In genomic region chr17:41687828-41688640, GRCh38 we compare ENCODE assay signal across 1 cellular context.
TF ChIP-seq lines count a peak whose summit lies in the region.

No MANE protein-coding gene starts in this region.

TF ChIP-seq in HepG2, 621 proteins besides CTCF, POLR2A, EP300 and RAD21 (continues in another document):
- no peak for TF ChIP-seq NR2F1 (CRISPR knock-in tag; IDR thresholded peaks at IDR 0.05)
- TF ChIP-seq ZKSCAN5 (CRISPR knock-in tag; IDR thresholded peaks at IDR 0.05) = no peak; the same call in 1 of the 2 replicates
- TF ChIP-seq ZNF44 (CRISPR knock-in tag; IDR thresholded peaks at IDR 0.05) = no peak
- peak; percentile 61; the same call in 1 of the 2 replicates for TF ChIP-seq ATF2 (CRISPR knock-in tag; IDR thresholded peaks at IDR 0.05)
- 0 out of 2 replicates have a peak, but pooled peaks have one; percentile 54 for TF ChIP-seq ZKSCAN8 (CRISPR knock-in tag; IDR thresholded peaks at IDR 0.05; ENCODE audit: borderline replicate concordance)
- TF ChIP-seq, protein P1, sequence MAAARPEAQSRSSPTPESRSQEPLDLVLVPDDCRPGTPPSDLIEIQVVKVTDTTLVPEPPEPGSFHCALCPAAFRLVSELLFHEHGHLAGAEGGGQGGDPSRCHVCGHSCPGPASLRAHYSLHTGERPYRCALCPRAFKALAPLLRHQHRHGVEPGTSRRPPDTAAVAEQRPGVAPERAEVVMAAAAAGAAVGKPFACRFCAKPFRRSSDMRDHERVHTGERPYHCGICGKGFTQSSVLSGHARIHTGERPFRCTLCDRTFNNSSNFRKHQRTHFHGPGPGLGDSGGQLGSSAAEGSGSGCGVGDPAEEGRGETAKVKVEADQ (CRISPR knock-in tag; IDR thresholded peaks at IDR 0.05; ENCODE audit: borderline replicate concordance) = 0 out of 2 replicates have a peak, but pooled peaks have one; percentile 53
- no peak for TF ChIP-seq HNRNPUL1 (IDR thresholded peaks at IDR 0.05; ENCODE audit: low read depth, low read length)
- no peak for TF ChIP-seq PCBP1 (IDR thresholded peaks at IDR 0.05; ENCODE audit: borderline replicate concordance, low read depth, low read length)
- no peak for TF ChIP-seq NR2C2 (CRISPR knock-in tag; IDR thresholded peaks at IDR 0.05; ENCODE audit: borderline replicate concordance)
- no peak for TF ChIP-seq CENPBD1 (CRISPR knock-in tag; IDR thresholded peaks at IDR 0.05; ENCODE audit: borderline replicate concordance, low read depth)
- TF ChIP-seq, protein P2, sequence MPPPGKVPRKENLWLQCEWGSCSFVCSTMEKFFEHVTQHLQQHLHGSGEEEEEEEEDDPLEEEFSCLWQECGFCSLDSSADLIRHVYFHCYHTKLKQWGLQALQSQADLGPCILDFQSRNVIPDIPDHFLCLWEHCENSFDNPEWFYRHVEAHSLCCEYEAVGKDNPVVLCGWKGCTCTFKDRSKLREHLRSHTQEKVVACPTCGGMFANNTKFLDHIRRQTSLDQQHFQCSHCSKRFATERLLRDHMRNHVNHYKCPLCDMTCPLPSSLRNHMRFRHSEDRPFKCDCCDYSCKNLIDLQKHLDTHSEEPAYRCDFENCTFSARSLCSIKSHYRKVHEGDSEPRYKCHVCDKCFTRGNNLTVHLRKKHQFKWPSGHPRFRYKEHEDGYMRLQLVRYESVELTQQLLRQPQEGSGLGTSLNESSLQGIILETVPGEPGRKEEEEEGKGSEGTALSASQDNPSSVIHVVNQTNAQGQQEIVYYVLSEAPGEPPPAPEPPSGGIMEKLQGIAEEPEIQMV (CRISPR knock-in tag; IDR thresholded peaks at IDR 0.05; ENCODE audit: low read depth) = no peak
- TF ChIP-seq, protein P3, sequence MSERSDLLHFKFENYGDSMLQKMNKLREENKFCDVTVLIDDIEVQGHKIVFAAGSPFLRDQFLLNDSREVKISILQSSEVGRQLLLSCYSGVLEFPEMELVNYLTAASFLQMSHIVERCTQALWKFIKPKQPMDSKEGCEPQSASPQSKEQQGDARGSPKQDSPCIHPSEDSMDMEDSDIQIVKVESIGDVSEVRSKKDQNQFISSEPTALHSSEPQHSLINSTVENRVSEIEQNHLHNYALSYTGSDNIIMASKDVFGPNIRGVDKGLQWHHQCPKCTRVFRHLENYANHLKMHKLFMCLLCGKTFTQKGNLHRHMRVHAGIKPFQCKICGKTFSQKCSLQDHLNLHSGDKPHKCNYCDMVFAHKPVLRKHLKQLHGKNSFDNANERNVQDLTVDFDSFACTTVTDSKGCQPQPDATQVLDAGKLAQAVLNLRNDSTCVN (CRISPR knock-in tag; IDR thresholded peaks at IDR 0.05; ENCODE audit: borderline replicate concordance) = 0 out of 2 replicates have a peak, but pooled peaks have one; percentile 6
- TF ChIP-seq KDM2A (CRISPR knock-in tag; IDR thresholded peaks at IDR 0.05; ENCODE audit: borderline replicate concordance, low read depth) = no peak; the same call in none of the 2 replicates
- TF ChIP-seq SALL2 (CRISPR knock-in tag; IDR thresholded peaks at IDR 0.05) = no peak; the same call in 1 of the 2 replicates
- no peak for TF ChIP-seq RCOR2 (CRISPR knock-in tag; IDR thresholded peaks at IDR 0.05)
- TF ChIP-seq ZSCAN20 (CRISPR knock-in tag; IDR thresholded peaks at IDR 0.05; ENCODE audit: borderline replicate concordance) = no peak
- TF ChIP-seq, protein P4, sequence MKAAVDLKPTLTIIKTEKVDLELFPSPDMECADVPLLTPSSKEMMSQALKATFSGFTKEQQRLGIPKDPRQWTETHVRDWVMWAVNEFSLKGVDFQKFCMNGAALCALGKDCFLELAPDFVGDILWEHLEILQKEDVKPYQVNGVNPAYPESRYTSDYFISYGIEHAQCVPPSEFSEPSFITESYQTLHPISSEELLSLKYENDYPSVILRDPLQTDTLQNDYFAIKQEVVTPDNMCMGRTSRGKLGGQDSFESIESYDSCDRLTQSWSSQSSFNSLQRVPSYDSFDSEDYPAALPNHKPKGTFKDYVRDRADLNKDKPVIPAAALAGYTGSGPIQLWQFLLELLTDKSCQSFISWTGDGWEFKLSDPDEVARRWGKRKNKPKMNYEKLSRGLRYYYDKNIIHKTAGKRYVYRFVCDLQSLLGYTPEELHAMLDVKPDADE (CRISPR knock-in tag; IDR thresholded peaks at IDR 0.05) = no peak; the same call in 1 of the 2 replicates
- TF ChIP-seq U2AF2 (IDR thresholded peaks at IDR 0.05; ENCODE audit: low read depth, low read length) = no peak
- TF ChIP-seq, protein P5, sequence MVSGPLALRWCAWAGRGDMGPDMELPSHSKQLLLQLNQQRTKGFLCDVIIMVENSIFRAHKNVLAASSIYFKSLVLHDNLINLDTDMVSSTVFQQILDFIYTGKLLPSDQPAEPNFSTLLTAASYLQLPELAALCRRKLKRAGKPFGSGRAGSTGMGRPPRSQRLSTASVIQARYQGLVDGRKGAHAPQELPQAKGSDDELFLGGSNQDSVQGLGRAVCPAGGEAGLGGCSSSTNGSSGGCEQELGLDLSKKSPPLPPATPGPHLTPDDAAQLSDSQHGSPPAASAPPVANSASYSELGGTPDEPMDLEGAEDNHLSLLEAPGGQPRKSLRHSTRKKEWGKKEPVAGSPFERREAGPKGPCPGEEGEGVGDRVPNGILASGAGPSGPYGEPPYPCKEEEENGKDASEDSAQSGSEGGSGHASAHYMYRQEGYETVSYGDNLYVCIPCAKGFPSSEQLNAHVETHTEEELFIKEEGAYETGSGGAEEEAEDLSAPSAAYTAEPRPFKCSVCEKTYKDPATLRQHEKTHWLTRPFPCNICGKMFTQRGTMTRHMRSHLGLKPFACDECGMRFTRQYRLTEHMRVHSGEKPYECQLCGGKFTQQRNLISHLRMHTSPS (CRISPR knock-in tag; IDR thresholded peaks at IDR 0.05; ENCODE audit: low read depth) = no peak; the same call in 1 of the 2 replicates
- TF ChIP-seq ZBTB37 (CRISPR knock-in tag; IDR thresholded peaks at IDR 0.05) = no peak
- TF ChIP-seq, protein P6, sequence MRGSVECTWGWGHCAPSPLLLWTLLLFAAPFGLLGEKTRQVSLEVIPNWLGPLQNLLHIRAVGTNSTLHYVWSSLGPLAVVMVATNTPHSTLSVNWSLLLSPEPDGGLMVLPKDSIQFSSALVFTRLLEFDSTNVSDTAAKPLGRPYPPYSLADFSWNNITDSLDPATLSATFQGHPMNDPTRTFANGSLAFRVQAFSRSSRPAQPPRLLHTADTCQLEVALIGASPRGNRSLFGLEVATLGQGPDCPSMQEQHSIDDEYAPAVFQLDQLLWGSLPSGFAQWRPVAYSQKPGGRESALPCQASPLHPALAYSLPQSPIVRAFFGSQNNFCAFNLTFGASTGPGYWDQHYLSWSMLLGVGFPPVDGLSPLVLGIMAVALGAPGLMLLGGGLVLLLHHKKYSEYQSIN (CRISPR knock-in tag; IDR thresholded peaks at IDR 0.05; ENCODE audit: borderline replicate concordance) = no peak
- no peak for TF ChIP-seq SYNCRIP (IDR thresholded peaks at IDR 0.05; ENCODE audit: insufficient read depth, low read depth, low read length)
- no peak for TF ChIP-seq MEIS1 (CRISPR knock-in tag; IDR thresholded peaks at IDR 0.05; ENCODE audit: borderline replicate concordance)
- TF ChIP-seq ZNF510 (CRISPR knock-in tag; IDR thresholded peaks at IDR 0.05; ENCODE audit: low read depth) = no peak; the same call in 1 of the 2 replicates
- no peak for TF ChIP-seq ZBTB20 (CRISPR knock-in tag; IDR thresholded peaks at IDR 0.05; ENCODE audit: borderline replicate concordance, low read depth)
- TF ChIP-seq ZNF629 (CRISPR knock-in tag; conservative IDR thresholded peaks at IDR 0.05) = no peak
- TF ChIP-seq, protein P7, sequence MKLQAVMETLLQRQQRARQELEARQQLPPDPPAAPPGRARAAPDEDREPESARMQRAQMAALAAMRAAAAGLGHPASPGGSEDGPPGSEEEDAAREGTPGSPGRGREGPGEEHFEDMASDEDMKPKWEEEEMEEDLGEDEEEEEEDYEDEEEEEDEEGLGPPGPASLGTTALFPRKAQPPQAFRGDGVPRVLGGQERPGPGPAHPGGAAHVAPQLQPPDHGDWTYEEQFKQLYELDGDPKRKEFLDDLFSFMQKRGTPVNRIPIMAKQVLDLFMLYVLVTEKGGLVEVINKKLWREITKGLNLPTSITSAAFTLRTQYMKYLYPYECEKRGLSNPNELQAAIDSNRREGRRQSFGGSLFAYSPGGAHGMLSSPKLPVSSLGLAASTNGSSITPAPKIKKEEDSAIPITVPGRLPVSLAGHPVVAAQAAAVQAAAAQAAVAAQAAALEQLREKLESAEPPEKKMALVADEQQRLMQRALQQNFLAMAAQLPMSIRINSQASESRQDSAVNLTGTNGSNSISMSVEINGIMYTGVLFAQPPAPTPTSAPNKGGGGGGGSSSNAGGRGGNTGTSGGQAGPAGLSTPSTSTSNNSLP (IDR thresholded peaks at IDR 0.05; ENCODE audit: low read depth, low read length) = peak; percentile 54; the same call in 1 of the 2 replicates
- TF ChIP-seq HES4 (CRISPR knock-in tag; IDR thresholded peaks at IDR 0.05; ENCODE audit: borderline replicate concordance) = no peak
- no peak for TF ChIP-seq ZNF567 (CRISPR knock-in tag; IDR thresholded peaks at IDR 0.05; ENCODE audit: borderline replicate concordance)
- TF ChIP-seq ZNF382 (CRISPR knock-in tag; IDR thresholded peaks at IDR 0.05; ENCODE audit: borderline replicate concordance) = no peak
- TF ChIP-seq, protein P8, sequence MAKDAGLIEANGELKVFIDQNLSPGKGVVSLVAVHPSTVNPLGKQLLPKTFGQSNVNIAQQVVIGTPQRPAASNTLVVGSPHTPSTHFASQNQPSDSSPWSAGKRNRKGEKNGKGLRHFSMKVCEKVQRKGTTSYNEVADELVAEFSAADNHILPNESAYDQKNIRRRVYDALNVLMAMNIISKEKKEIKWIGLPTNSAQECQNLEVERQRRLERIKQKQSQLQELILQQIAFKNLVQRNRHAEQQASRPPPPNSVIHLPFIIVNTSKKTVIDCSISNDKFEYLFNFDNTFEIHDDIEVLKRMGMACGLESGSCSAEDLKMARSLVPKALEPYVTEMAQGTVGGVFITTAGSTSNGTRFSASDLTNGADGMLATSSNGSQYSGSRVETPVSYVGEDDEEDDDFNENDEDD (CRISPR knock-in tag; IDR thresholded peaks at IDR 0.05; ENCODE audit: borderline replicate concordance) = no peak
- TF ChIP-seq SMYD3 (CRISPR knock-in tag; IDR thresholded peaks at IDR 0.05) = no peak; the same call in 1 of the 2 replicates
- no peak for TF ChIP-seq ZFP91 (CRISPR knock-in tag; IDR thresholded peaks at IDR 0.05; ENCODE audit: borderline replicate concordance)
- TF ChIP-seq FOXK2 (IDR thresholded peaks at IDR 0.05) = no peak
- TF ChIP-seq REXO4 (CRISPR knock-in tag; IDR thresholded peaks at IDR 0.05; ENCODE audit: borderline replicate concordance) = no peak
- peak; percentile 20; the same call in 1 of the 2 replicates for TF ChIP-seq TARDBP (CRISPR knock-in tag; IDR thresholded peaks at IDR 0.05)
- TF ChIP-seq, protein P9, sequence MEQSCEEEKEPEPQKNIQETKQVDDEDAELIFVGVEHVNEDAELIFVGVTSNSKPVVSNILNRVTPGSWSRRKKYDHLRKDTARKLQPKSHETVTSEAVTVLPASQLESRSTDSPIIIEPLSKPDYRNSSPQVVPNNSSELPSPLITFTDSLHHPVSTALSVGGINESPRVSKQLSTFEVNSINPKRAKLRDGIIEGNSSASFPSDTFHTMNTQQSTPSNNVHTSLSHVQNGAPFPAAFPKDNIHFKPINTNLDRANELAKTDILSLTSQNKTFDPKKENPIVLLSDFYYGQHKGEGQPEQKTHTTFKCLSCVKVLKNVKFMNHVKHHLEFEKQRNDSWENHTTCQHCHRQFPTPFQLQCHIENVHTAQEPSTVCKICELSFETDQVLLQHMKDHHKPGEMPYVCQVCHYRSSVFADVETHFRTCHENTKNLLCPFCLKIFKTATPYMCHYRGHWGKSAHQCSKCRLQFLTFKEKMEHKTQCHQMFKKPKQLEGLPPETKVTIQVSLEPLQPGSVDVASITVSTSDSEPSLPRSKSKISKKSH (CRISPR knock-in tag; IDR thresholded peaks at IDR 0.05; ENCODE audit: borderline replicate concordance) = no peak
- no peak for TF ChIP-seq SRSF1 (optimal IDR thresholded peaks at IDR 0.05; ENCODE audit: low read depth, low read length)
- no peak; the same call in 1 of the 2 replicates for TF ChIP-seq ARNT2 (CRISPR knock-in tag; IDR thresholded peaks at IDR 0.05; ENCODE audit: low read depth)
